In the genomic region with DNA sequence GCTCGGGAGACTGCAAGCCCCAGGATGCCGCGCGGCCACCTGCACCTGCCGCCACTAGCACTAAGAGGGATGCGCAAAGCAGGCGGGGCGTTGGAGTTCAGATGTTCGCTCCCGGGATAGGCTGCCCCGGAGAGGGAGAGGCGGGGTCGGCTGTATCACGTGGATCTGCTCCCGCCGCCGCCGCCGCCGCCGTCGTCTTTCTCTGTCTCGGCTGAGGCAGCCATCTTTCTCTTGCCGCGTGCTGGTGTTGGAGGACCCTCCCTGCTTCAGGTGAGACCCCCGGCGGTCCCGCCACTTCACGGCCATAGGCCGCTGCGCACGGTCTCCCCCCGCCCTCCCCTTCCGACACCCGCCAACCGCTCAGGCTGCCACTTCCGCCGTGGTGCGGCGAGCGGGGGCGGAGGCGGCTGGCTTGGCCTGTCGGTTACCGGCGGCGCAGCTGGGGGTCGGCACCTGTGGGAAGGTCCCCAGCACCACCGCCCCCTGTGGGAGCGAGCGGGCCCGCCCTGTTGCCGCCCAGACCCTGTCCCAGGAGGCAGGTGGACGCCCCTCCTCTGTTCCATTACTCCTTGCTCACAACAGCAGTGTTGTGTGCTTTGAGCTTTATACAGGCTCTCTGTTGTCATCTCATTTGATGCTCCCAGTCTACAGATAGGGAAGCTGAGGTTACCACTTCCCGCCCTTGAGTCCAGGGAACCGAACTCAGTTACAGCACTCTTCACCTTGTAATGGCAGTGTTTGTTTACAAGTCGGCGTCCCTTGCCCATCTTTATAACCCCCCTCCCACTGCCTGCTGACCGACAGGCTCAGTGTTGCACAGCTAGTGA, we compare ENCODE assay signal across 8 cellular contexts. TPM values are rescaled to one million over a fixed set of nuclear protein-coding genes. Genes with fewer than 3 reads are reported as not detected.
DNase-seq lines count a peak whose midpoint lies in the region; ATAC-seq and TF ChIP-seq lines count a peak whose summit lies in the region.

Gene BTF3L4, plus strand, starts transcription at position 186 of the 827 bp plus-strand sequence. CDS start 3,553 bp downstream, outside the sequence.

- H3K27ac ChIP-seq in suprapubic skin, result peak within 1 kb of the TSS; percentile 96

- TF ChIP-seq POLR2A in suprapubic skin (IDR thresholded peaks at IDR 0.05), result peak; percentile 39 to 79

- CTCF ChIA-PET in GM10248 (lab: Yijun Ruan, JAX), result interaction anchor here (2.3 kb wide), 2 partner anchors 13 to 27 kb away, joined by 6 to 8 read pairs; no protein-coding TSS in a partner anchor

- POLR2A ChIA-PET in GM10248 (lab: Yijun Ruan, JAX), result interaction anchor here (0.7 to 1.1 kb wide), 3 partner anchors 9 to 268 kb away, joined by 3 to 4 read pairs (median 3); no protein-coding TSS in a partner anchor

- no peaks in the 10 kb centered on the region for H3K9me3 ChIP-seq in suprapubic skin

- peak; percentile 81 for ATAC-seq in HG02610 (IDR thresholded peaks at IDR 0.05; ENCODE audit: unreplicated experiment)

- peak within 1 kb of the TSS; percentile 97 for H3K4me3 Mint-ChIP-seq in activated naive CD4-positive, alpha-beta T cell treated with anti-CD3 and anti-CD28 coated beads, Interleukin-2, amount 50 U/mL, for 24 hours

- DNase-seq in GM10248 (ENCODE audit: extremely low spot score) (peak; percentile 92), NCI-H1105 (lab: John Stamatoyannopoulos, UW) (peak; percentile 95), SKM-1 (lab: John Stamatoyannopoulos, UW; ENCODE audit: unreplicated experiment) (peak; percentile 87), germinal center (ENCODE audit: low spot score) (peak; percentile 94), occipital lobe (lab: John Stamatoyannopoulos, UW) (peak; percentile 95), suprapubic skin (ENCODE audit: low spot score in 2 of 2) (peak; percentile 97)

- peaks cover 10% of the 10 kb centered on the region for H3K36me3 Mint-ChIP-seq in activated naive CD4-positive, alpha-beta T cell treated with anti-CD3 and anti-CD28 coated beads, Interleukin-2, amount 50 U/mL, for 24 hours

- peaks cover 49% of the 10 kb centered on the region for H3K4me1 ChIP-seq in suprapubic skin

- TF ChIP-seq EP300 in suprapubic skin (IDR thresholded peaks at IDR 0.05), result no peak

- H3K4me1 Mint-ChIP-seq in activated naive CD4-positive, alpha-beta T cell treated with anti-CD3 and anti-CD28 coated beads, Interleukin-2, amount 50 U/mL, for 24 hours, result peaks cover 65% of the 10 kb centered on the region

- no peaks in the 10 kb centered on the region for H3K27me3 Mint-ChIP-seq in activated naive CD4-positive, alpha-beta T cell treated with anti-CD3 and anti-CD28 coated beads, Interleukin-2, amount 50 U/mL, for 24 hours

- H3K9me3 Mint-ChIP-seq in activated naive CD4-positive, alpha-beta T cell treated with anti-CD3 and anti-CD28 coated beads, Interleukin-2, amount 50 U/mL, for 24 hours, result no peaks in the 10 kb centered on the region

- no peaks in the 10 kb centered on the region for H3K27me3 ChIP-seq in suprapubic skin

- no peak for TF ChIP-seq CTCF in GM10248 (IDR thresholded peaks at IDR 0.05; ENCODE audit: control extremely low read depth, extremely low read depth, low read depth, missing control alignments)
- no peak for TF ChIP-seq CTCF in suprapubic skin (IDR thresholded peaks at IDR 0.05)

- H3K27ac Mint-ChIP-seq in activated naive CD4-positive, alpha-beta T cell treated with anti-CD3 and anti-CD28 coated beads, Interleukin-2, amount 50 U/mL, for 24 hours, result peak within 1 kb of the TSS; percentile 99

- H3K4me3 ChIP-seq in suprapubic skin, result peak within 1 kb of the TSS; percentile 98

- peaks cover 13% of the 10 kb centered on the region for H3K36me3 ChIP-seq in suprapubic skin

- 1% methylated on average over 17 of the region's 59 CpGs for WGBS in suprapubic skin

RNA-seq across cellular contexts. Expression of gene BTF3L4, which starts in this region (rescaled TPM):
- total RNA-seq in occipital lobe, result 178 TPM
- total RNA-seq in suprapubic skin, result 10 to 100 TPM; 41.7 to 60.2 (median 57.1) TPM

Comparison
In these comparisons a context has a peak if more than half of its experiments do, and no peak if none do; other contexts are left out.
1. Peak in every context shown above with its lines: DNase-seq, ATAC-seq, H3K4me3 ChIP-seq and H3K27ac ChIP-seq.